In genomic region chr12:44574586-44574985, GRCh38 we compare ENCODE assay signal across 20 cellular contexts.
"Had no signal": no experiment of that assay in that cellular context is flagged by ENCODE, and none has a peak within 500 bp of the region (broad histone marks: within the 10 kb centered on the region; RNA-seq: fewer than 3 reads in every experiment).

No MANE protein-coding gene starts in this region.

- H3K4me1 ChIP-seq: pancreas, suprapubic skin, tibial artery, upper lobe of right lung had no signal

- DNase-seq: cortex of kidney; dorsolateral prefrontal cortex; effector CD8-positive, alpha-beta T cell; foreskin melanocyte; head of caudate nucleus; hippocampal formation; kidney glomerular epithelial cell; midbrain; nucleus accumbens; pancreas; right cardiac atrium; stimulated activated CD4-positive, alpha-beta T cell treated with anti-CD3 and anti-CD28 coated beads, Interleukin-4, amount 100 ng/mL, for 1 hour; stimulated activated CD8-positive, alpha-beta memory T cell treated with anti-CD3 and anti-CD28 coated beads, Interleukin-4, amount 100 ng/mL, for 48 hours; stimulated activated naive CD8-positive, alpha-beta T cell treated with anti-CD3 and anti-CD28 coated beads, Interleukin-15, Interleukin-2, amounts not matched to agents 100 U/mL and 50 U/mL, for 24 hours; tibial artery; upper lobe of right lung had no signal

- ATAC-seq: natural killer cell treated with Interleukin-12 subunit alpha and Interleukin-12 subunit beta and Interleukin-15 and Interleukin-18, amount 100 ng/mL, for 72 hours; pancreas; right cardiac atrium; stimulated activated effector memory CD8-positive, alpha-beta T cell treated with anti-CD3 and anti-CD28 coated beads, Interleukin-12 subunit alpha, Interleukin-12 subunit beta, amount 100 ng/mL, for 72 hours; stimulated activated naive CD8-positive, alpha-beta T cell treated with anti-CD3 and anti-CD28 coated beads, Interleukin-15, Interleukin-2, amounts not matched to agents 100 U/mL and 50 U/mL, for 24 hours; upper lobe of right lung had no signal

- H3K27ac ChIP-seq: dorsolateral prefrontal cortex, neural progenitor cell, pancreas, suprapubic skin, tibial artery, upper lobe of right lung had no signal

- H3K9ac ChIP-seq: neural progenitor cell had no signal

- H3K4me2 ChIP-seq: neural progenitor cell had no signal

- H3K36me3 ChIP-seq: neural progenitor cell, pancreas, suprapubic skin, tibial artery, upper lobe of right lung had no signal

- H3K9me3 ChIP-seq: pancreas, suprapubic skin, tibial artery, upper lobe of right lung had no signal

- H3K4me3 ChIP-seq: dorsolateral prefrontal cortex, neural progenitor cell, pancreas, suprapubic skin, tibial artery, upper lobe of right lung had no signal

- H3K27me3 ChIP-seq: dorsolateral prefrontal cortex, neural progenitor cell, pancreas, suprapubic skin, tibial artery, upper lobe of right lung had no signal

- H2AFZ ChIP-seq: neural progenitor cell had no signal
